Comparison of ENCODE assay signal across 8 cellular contexts in genomic region chr19:17205237-17206140, GRCh38. TPM values are rescaled to one million over a fixed set of nuclear protein-coding genes. Genes with fewer than 3 reads are reported as not detected.
DNase-seq lines count a peak whose midpoint lies in the region; ATAC-seq and TF ChIP-seq lines count a peak whose summit lies in the region.

No MANE protein-coding gene starts in this region.

- POLR2A ChIA-PET in Panc1 (lab: Charles Lee) = no interaction called here

- no peaks in the 10 kb centered on the region for H3K27me3 ChIP-seq in Panc1 (ENCODE audit: control insufficient read depth, insufficient read depth, low read length)
- no peaks in the 10 kb centered on the region for H3K27me3 ChIP-seq in gastroesophageal sphincter
- no peaks in the 10 kb centered on the region for H3K27me3 ChIP-seq in prostate gland (replicated peaks; ENCODE audit: insufficient read depth)

- peak; percentile 77 for TF ChIP-seq CTCF in Panc1 (IDR thresholded peaks at IDR 0.05)
- peak in 3 of 4 experiments; percentile 66 to 79 (median 75) for TF ChIP-seq CTCF in gastroesophageal sphincter (IDR thresholded peaks at IDR 0.05)
- TF ChIP-seq CTCF in prostate gland (IDR thresholded peaks at IDR 0.05) = peak in 3 of 4 experiments; percentile 45 to 72 (median 71)

- H3K4me3 ChIP-seq in Panc1 (ENCODE audit: low read depth in 2 of 2, low read length in 2 of 2) (no peak overlapping the region), gastroesophageal sphincter (no peak overlapping the region), prostate gland (no peak overlapping the region)

- CTCF ChIA-PET in Panc1 (lab: Charles Lee) = no interaction called here

- in situ Hi-C loops in Panc1 (cut with HindIII; ENCODE audit: low pct_unique_long_range_greater_than_20kb, low sequenced_read_pairs) = no loop called here

- no peak for TF ChIP-seq EP300 in gastroesophageal sphincter (IDR thresholded peaks at IDR 0.05)

- no peak for TF ChIP-seq POLR2A in gastroesophageal sphincter (IDR thresholded peaks at IDR 0.05)
- TF ChIP-seq POLR2A in prostate gland (IDR thresholded peaks at IDR 0.05) = no peak

- H3K27ac ChIP-seq in Panc1 (ENCODE audit: low read length) (no peak overlapping the region), gastroesophageal sphincter (no peak overlapping the region), prostate gland (no peak overlapping the region)

- H3K4me1 ChIP-seq in Panc1 (ENCODE audit: control insufficient read depth, insufficient read depth, low read length) = no peaks in the 10 kb centered on the region
- H3K4me1 ChIP-seq in gastroesophageal sphincter = no peaks in the 10 kb centered on the region
- H3K4me1 ChIP-seq in prostate gland (replicated peaks) = no peaks in the 10 kb centered on the region

- H3K36me3 ChIP-seq in Panc1 (ENCODE audit: control insufficient read depth, insufficient read depth, low read length) (no peaks in the 10 kb centered on the region; the same call in 1 of the 2 replicates), gastroesophageal sphincter (peaks cover 0 to 97% of the 10 kb centered on the region in 2 donors), prostate gland (peaks cover 4 to 18% of the 10 kb centered on the region in 2 donors)

- no TSS peak for BruUV-seq in Panc1 (replicated peaks; lab: Mats Ljungman, UMichigan)

- DNase-seq in Right ventricle myocardium superior = peak; percentile 75
- DNase-seq in cardiac septum (ENCODE audit: low spot score) = no peak
- no peak for DNase-seq in Panc1 (ENCODE audit: low read depth, low spot score)
- peak; percentile 34 for DNase-seq in activated T-helper 9 cell treated with anti-CD3 and anti-CD28 coated beads, Interleukin-2, amount 50 U/mL, for 16 hours (ENCODE audit: low read depth)
- peak; percentile 46 for DNase-seq in prostate gland (ENCODE audit: low spot score)

- H3K9me3 ChIP-seq in Panc1 (ENCODE audit: control insufficient read depth, insufficient read depth, low read depth, low read length) (no peaks in the 10 kb centered on the region), gastroesophageal sphincter (no peaks in the 10 kb centered on the region), prostate gland (no peaks in the 10 kb centered on the region)

- intact Hi-C loops in Right ventricle myocardium superior (cut with DNase I) (no loop called here), cardiac septum (cut with DNase I) (loop anchor here (1.0 kb wide), 1 partner anchor 77 kb away; no protein-coding TSS in a partner anchor), Panc1 (cut with micrococcal nuclease; ENCODE audit: unreplicated experiment) (no loop called here), prostate gland (cut with DNase I) (loop anchor here (5.0 kb wide), 1 partner anchor 77 kb away; the partner anchor contains the start of gene ANKLE1)

- WGBS in gastroesophageal sphincter (ENCODE audit: low coverage in 1 of 2), 2 donors = 47% methylated on average over 3 of the region's 27 CpGs; no CpG with 5 or more reads in 1 of the 2 donors
- 72% methylated on average over 17 of the region's 27 CpGs for WGBS in prostate gland

- peak; percentile 77 for ATAC-seq in Right ventricle myocardium superior (ENCODE audit: poor library complexity)
- ATAC-seq in Panc1 = peak; percentile 55
- peak; percentile 64 for ATAC-seq in gastroesophageal sphincter
- no peak for ATAC-seq in GM21528 (IDR thresholded peaks at IDR 0.05; ENCODE audit: low FRiP score, unreplicated experiment)
- no peak for ATAC-seq in HG03095 (IDR thresholded peaks at IDR 0.05; ENCODE audit: unreplicated experiment)

RNA-seq across cellular contexts. Expression of gene USE1, which starts 9.7 kb away (rescaled TPM):
- total RNA-seq in Right ventricle myocardium superior (30.7 TPM), cardiac septum (29.1 TPM), Panc1 (2021; ENCODE audit: unreplicated experiment) (26.2 TPM), gastroesophageal sphincter (10 to 100 TPM; 11.3 to 24.0 (median 17.9) TPM), prostate gland (10 to 100 TPM; 24.5 to 30.3 TPM)
- polyA plus RNA-seq in Panc1 (2012; ENCODE audit: insufficient read length) = 47.9 TPM

RNA-seq across cellular contexts. Expression of gene OCEL1, which starts 20.5 kb away (rescaled TPM):
- total RNA-seq in Right ventricle myocardium superior (22.4 TPM), cardiac septum (18.8 TPM), Panc1 (2021; ENCODE audit: unreplicated experiment) (37.1 TPM), gastroesophageal sphincter (10 to 100 TPM in 1 of 4 donors, 1 to 10 TPM in 3; 3.5 to 15.1 (median 6.5) TPM), prostate gland (10 to 100 TPM; 21.6 to 26.2 TPM)
- 41.8 TPM for polyA plus RNA-seq in Panc1 (2012; ENCODE audit: insufficient read length)

RNA-seq across cellular contexts. Expression of gene NR2F6, which starts 40.2 kb away (rescaled TPM):
- total RNA-seq in Right ventricle myocardium superior (77.3 TPM), cardiac septum (50.5 TPM), Panc1 (2021; ENCODE audit: unreplicated experiment) (173 TPM), gastroesophageal sphincter (10 to 100 TPM; 33.9 to 71.9 (median 60.2) TPM), prostate gland (100 to 1,000 TPM in 1 of 2 donors, 10 to 100 TPM in 1; 91.7 to 108 TPM)
- 246 TPM for polyA plus RNA-seq in Panc1 (2012; ENCODE audit: insufficient read length)

RNA-seq across cellular contexts. Expression of gene USHBP1, which starts 59.1 kb away (rescaled TPM):
- total RNA-seq in Right ventricle myocardium superior (7.9 TPM), cardiac septum (4.7 TPM), Panc1 (2021; ENCODE audit: unreplicated experiment) (not detected), gastroesophageal sphincter (1 to 10 TPM; 4.6 to 9.6 (median 5.1) TPM), prostate gland (1 to 10 TPM; 3.5 to 8.4 TPM)
- 0.39 TPM for polyA plus RNA-seq in Panc1 (2012; ENCODE audit: insufficient read length)

Comparison
In these comparisons a context has a peak if more than half of its experiments do, and no peak if none do; other contexts are left out.
1. DNase-seq: peak in Right ventricle myocardium superior (single experiment), activated T-helper 9 cell treated with anti-CD3 and anti-CD28 coated beads, Interleukin-2, amount 50 U/mL, for 16 hours (single experiment) and prostate gland (single experiment); none in cardiac septum (single experiment) and Panc1 (single experiment).
2. intact Hi-C loops: an anchor here in cardiac septum (1.0 kb wide) and prostate gland (5.0 kb wide); none called in Right ventricle myocardium superior and Panc1.
3. ATAC-seq: peak in Right ventricle myocardium superior (single experiment), Panc1 (single experiment) and gastroesophageal sphincter (single experiment); none in GM21528 (single experiment) and HG03095 (single experiment).
4. Peak in every context shown above with its lines, with median percentiles within 50 percentile points of each other: CTCF ChIP-seq.